Comparison of ENCODE assay signal across 18 cellular contexts in genomic region chr9:33185406-33185805, GRCh38. TPM values are rescaled to one million over a fixed set of nuclear protein-coding genes. Genes with fewer than 3 reads are reported as not detected.
DNase-seq lines count a peak whose midpoint lies in the region; ATAC-seq and TF ChIP-seq lines count a peak whose summit lies in the region.
"Had no signal": no experiment of that assay in that cellular context is flagged by ENCODE, and none has a peak within 500 bp of the region (broad histone marks: within the 10 kb centered on the region; RNA-seq: fewer than 3 reads in every experiment).

No MANE protein-coding gene starts in this region.

- H3K9me3 ChIP-seq in GM23248 (ENCODE audit: low read depth) (no peaks in the 10 kb centered on the region), adipocyte (ENCODE audit: control insufficient read depth, low read length) (no peaks in the 10 kb centered on the region), hepatocyte (ENCODE audit: low read depth) (no peaks in the 10 kb centered on the region)
- H3K9me3 ChIP-seq: BLaER1, SK-N-SH had no signal

- ATAC-seq in HG02610 (IDR thresholded peaks at IDR 0.05; ENCODE audit: unreplicated experiment), result no peak
- ATAC-seq: CD8-positive, alpha-beta T cell had no signal

- H3F3A ChIP-seq in GM23248 (ENCODE audit: insufficient read depth), result peaks cover 35% of the 10 kb centered on the region

- H3K4me1 ChIP-seq in GM23248 (ENCODE audit: insufficient read depth) (peaks cover 49% of the 10 kb centered on the region), adipocyte (ENCODE audit: control insufficient read depth, insufficient read depth, low read length) (peaks cover 64% of the 10 kb centered on the region), hepatocyte (ENCODE audit: insufficient read depth) (peaks cover 27% of the 10 kb centered on the region)

- H4K20me1 ChIP-seq in GM23248 (ENCODE audit: insufficient read depth) (no peaks in the 10 kb centered on the region), hepatocyte (ENCODE audit: insufficient read depth, poor library complexity, severe bottlenecking) (no peaks in the 10 kb centered on the region)
- H4K20me1 ChIP-seq: BLaER1 had no signal

- no peak for TF ChIP-seq CTCF in hepatocyte (IDR thresholded peaks at IDR 0.05; ENCODE audit: poor library complexity)

- 0 out of 2 replicates have a peak overlapping the region, but pooled peaks have one; percentile 20 for H3K27ac ChIP-seq in GM23248
- H3K27ac ChIP-seq in hepatocyte, result peak overlapping the region; percentile 78
- peak overlapping the region in 11 of 21 experiments; percentile 20 to 74 (median 46) for H3K27ac ChIP-seq in skin epidermis
- H3K27ac ChIP-seq: BLaER1 had no signal

- H3K4me3 ChIP-seq in GM23248 (no peak overlapping the region), adipocyte (ENCODE audit: low read length) (peak overlapping the region; percentile 32), hepatocyte (no peak overlapping the region), skin epidermis (no peak overlapping the region)
- H3K4me3 ChIP-seq: BLaER1, GM12878 had no signal

- WGBS in GM23248 (ENCODE audit: low coverage in 1 of 2, low lambda C conversion rate in 2 of 2, missing lambda C conversion rate in 2 of 2), 2 experiments, result 77 to 79% methylated on average over 11 of the region's 11 CpGs
- WGBS in hepatocyte (ENCODE audit: low lambda C conversion rate, missing lambda C conversion rate), result 88% methylated on average over 11 of the region's 11 CpGs

- H3K4me2 ChIP-seq in GM23248 (ENCODE audit: unreplicated experiment) (peak overlapping the region; percentile 41), hepatocyte (no peak overlapping the region)
- H3K4me2 ChIP-seq: BLaER1, SK-N-SH had no signal

- H3K9ac ChIP-seq in GM23248, result no peak overlapping the region
- no peak overlapping the region for H3K9ac ChIP-seq in adipocyte (ENCODE audit: low read length)
- H3K9ac ChIP-seq: BLaER1, SK-N-SH had no signal

- intact Hi-C loops in cardiac septum (cut with DNase I), result no loop called here

- H3K79me2 ChIP-seq in GM23248 (ENCODE audit: insufficient read depth) (no peaks in the 10 kb centered on the region), hepatocyte (no peaks in the 10 kb centered on the region)

- in situ Hi-C loops in GM23248 (cut with MboI), result no loop called here

- H3K9me2 ChIP-seq in GM23248 (ENCODE audit: insufficient read depth) (no peaks in the 10 kb centered on the region), hepatocyte (replicated peaks; ENCODE audit: insufficient read depth) (no peaks in the 10 kb centered on the region)
- H3K9me2 ChIP-seq: SK-N-SH had no signal

- no peaks in the 10 kb centered on the region for H3K27me3 ChIP-seq in GM23248 (replicated peaks; ENCODE audit: insufficient read depth)
- no peaks in the 10 kb centered on the region for H3K27me3 ChIP-seq in adipocyte (replicated peaks; ENCODE audit: control insufficient read depth, insufficient read depth, low read length)
- H3K27me3 ChIP-seq in hepatocyte, result no peaks in the 10 kb centered on the region
- H3K27me3 ChIP-seq: BLaER1 had no signal

- DNase-seq in GM23248 (no peak), adipocyte (ENCODE audit: low read depth) (no peak), hepatocyte (ENCODE audit: low spot score) (no peak), NCI-H2171 (lab: John Stamatoyannopoulos, UW) (no peak), NCI-H1417 treated with DMSO at 0.1 percent for 48 hours (lab: John Stamatoyannopoulos, UW) (no peak), cardiac septum (ENCODE audit: low spot score) (no peak)
- DNase-seq: CD8-positive, alpha-beta T cell; GDM1; NCI-H146; NCI-H2081 treated with DMSO at 0.1 percent for 48 hours; NCI-H2227 treated with DMSO at 0.1 percent for 48 hours; NCI-H524; Right ventricle myocardium superior; SK-N-SH had no signal

- H3K36me3 ChIP-seq in GM23248 (ENCODE audit: low read depth) (no peaks in the 10 kb centered on the region), adipocyte (ENCODE audit: control insufficient read depth, insufficient read depth, low read length, severe bottlenecking) (no peaks in the 10 kb centered on the region), hepatocyte (replicated peaks; ENCODE audit: insufficient read depth, low read depth) (no peaks in the 10 kb centered on the region)
- H3K36me3 ChIP-seq: BLaER1 had no signal

- peak overlapping the region; percentile 53; the same call in 1 of the 2 replicates for H2AFZ ChIP-seq in GM23248
- H2AFZ ChIP-seq in hepatocyte, result no peak overlapping the region

RNA-seq across cellular contexts. Expression of gene B4GALT1, which starts 18.3 kb away (rescaled TPM):
- 70.8 and 74.3 TPM in 2 replicates for total RNA-seq in GM23248 (2014; rRNA removed; shearing (Covaris generic))
- 139 and 140 TPM in 2 replicates for polyA plus RNA-seq in GM23248 (2016; fragmentation: Nextera tagmentation; extraction: Ambion mirVana)
- 76.3 and 78.3 TPM in 2 replicates for total RNA-seq in hepatocyte
- 45.6 and 63.9 TPM in 2 replicates for polyA plus RNA-seq in hepatocyte
- total RNA-seq in cardiac septum, result 35.7 TPM

RNA-seq across cellular contexts. Expression of gene SPINK4, which starts 54.6 kb away (rescaled TPM):
- total RNA-seq in GM23248 (2014; rRNA removed; shearing (Covaris generic)), result not detected in 2 replicates
- polyA plus RNA-seq in GM23248 (2016; fragmentation: Nextera tagmentation; extraction: Ambion mirVana) (not detected in 2 replicates), hepatocyte (2.2 TPM in 1 of 2 replicates, not detected in the other)
- total RNA-seq in hepatocyte (not detected in 2 replicates), cardiac septum (not detected)
- total RNA-seq: CD8-positive, alpha-beta T cell; GM12878; Right ventricle myocardium superior had no signal
- polyA plus RNA-seq: GM12878, SK-N-SH had no signal

Comparison
In these comparisons a context has a peak if more than half of its experiments do, and no peak if none do; other contexts are left out.
1. H3K27ac ChIP-seq: peak in every context shown above with its lines; median percentile 78 in hepatocyte; 46 in skin epidermis; 20 in GM23248.